8 cellular contexts compared by ENCODE assay signal in genomic region chr9:131349881-131350563, GRCh38.
DNase-seq lines count a peak whose midpoint lies in the region; ATAC-seq and TF ChIP-seq lines count a peak whose summit lies in the region.

No MANE protein-coding gene starts in this region.

- peak; percentile 54 for ATAC-seq in HG02981 (IDR thresholded peaks at IDR 0.05; ENCODE audit: unreplicated experiment)
- no peak for ATAC-seq in GM21737 (IDR thresholded peaks at IDR 0.05; ENCODE audit: unreplicated experiment)

- peak overlapping the region; percentile 51 for H3K4me3 ChIP-seq in choroid plexus epithelial cell (ENCODE audit: low read depth, low read length)

- peak; percentile 93 for TF ChIP-seq CTCF in choroid plexus epithelial cell (conservative IDR thresholded peaks at IDR 0.05; ENCODE audit: low read depth, low read length)

- DNase-seq in CD1c-positive myeloid dendritic cell (ENCODE audit: extremely low spot score) (peak; percentile 82), NCI-H526 treated with DMSO at 0.1 percent for 48 hours (lab: John Stamatoyannopoulos, UW) (peak; percentile 52), choroid plexus epithelial cell (ENCODE audit: low read depth) (peak; percentile 90), left kidney (ENCODE audit: low read depth, low spot score) (peak; percentile 89)
- DNase-seq in activated CD4-positive, alpha-beta T cell treated with anti-CD3 and anti-CD28 coated beads for 4 hours, result peak; percentile 87
- peak; percentile 86 for DNase-seq in stimulated activated CD4-positive, alpha-beta T cell treated with anti-CD3 and anti-CD28 coated beads, Interleukin-1b, Interleukin-23, amount 100 ng/mL, for 48 hours
